In genomic region chr2:187230088-187230487, GRCh38 we compare ENCODE assay signal across 22 cellular contexts.
DNase-seq lines count a peak whose midpoint lies in the region; ATAC-seq, FAIRE-seq and TF ChIP-seq lines count a peak whose summit lies in the region.
"Had no signal": no experiment of that assay in that cellular context is flagged by ENCODE, and none has a peak within 500 bp of the region (broad histone marks: within the 10 kb centered on the region; RNA-seq: fewer than 3 reads in every experiment).

No MANE protein-coding gene starts in this region.

- H3K9ac ChIP-seq in SK-N-SH: no peak overlapping the region
- no peak overlapping the region for H3K9ac ChIP-seq in K562 (ENCODE audit: insufficient read depth in 1 of 2, low read depth in 2 of 2, low read length in 2 of 2)
- H3K9ac ChIP-seq: BLaER1 had no signal

- no peaks in the 10 kb centered on the region for H3K4me1 Mint-ChIP-seq in activated CD4-positive, alpha-beta T cell treated with anti-CD3 and anti-CD28 coated beads for 36 hours
- H3K4me1 Mint-ChIP-seq: CD14-positive monocyte had no signal

- H3K4me1 ChIP-seq in SK-N-SH (ENCODE audit: control insufficient read depth in 1 of 2, insufficient read depth in 2 of 2, low read depth in 1 of 2, low read length in 1 of 2) (no peaks in the 10 kb centered on the region; a peak in 1 of 4 replicates), K562 (replicated peaks in 1 of 2; ENCODE audit: control insufficient read depth in 2 of 2, insufficient read depth in 2 of 2, low read length in 2 of 2) (no peaks in the 10 kb centered on the region)
- H3K4me1 ChIP-seq: BLaER1, Caco-2 had no signal

- peak; percentile 6 for FAIRE-seq in K562 (lab: Jason Lieb, UNC)
- FAIRE-seq: A204.1, D721Med, G401.6, GM12891, GM19239 had no signal

- no peaks in the 10 kb centered on the region for H3K79me2 ChIP-seq in SK-N-SH (ENCODE audit: insufficient read depth)
- H3K79me2 ChIP-seq in K562 (ENCODE audit: control insufficient read depth, insufficient read depth, low read length): no peaks in the 10 kb centered on the region

- H3K27me3 ChIP-seq in SK-N-SH (ENCODE audit: insufficient read depth) (no peaks in the 10 kb centered on the region), K562 (ENCODE audit: control insufficient read depth in 2 of 2, insufficient read depth in 2 of 2, low read length in 2 of 2) (no peaks in the 10 kb centered on the region)
- H3K27me3 ChIP-seq: BE2C, BLaER1 had no signal

- no peak for TF ChIP-seq POLR2A in K562 (conservative IDR thresholded peaks at IDR 0.05)

- in situ Hi-C loops in K562 (cut with MboI): no loop called here

- no peak overlapping the region for H3K4me2 ChIP-seq in SK-N-SH
- no peak overlapping the region for H3K4me2 ChIP-seq in K562 (ENCODE audit: insufficient read depth, low read length)
- H3K4me2 ChIP-seq: BLaER1 had no signal

- H2AFZ ChIP-seq in SK-N-SH (ENCODE audit: low read depth): no peak overlapping the region
- no peak overlapping the region for H2AFZ ChIP-seq in K562 (ENCODE audit: low read depth, low read length)

- WGBS in SK-N-SH (ENCODE audit: low lambda C conversion rate): 38% methylated on average over 3 of the region's 3 CpGs
- 4% methylated on average over 3 of the region's 3 CpGs for WGBS in K562 (ENCODE audit: insufficient coverage, low coverage, missing lambda C conversion rate)

- H4K20me1 ChIP-seq in SK-N-SH (ENCODE audit: insufficient read depth) (no peaks in the 10 kb centered on the region), K562 (replicated peaks; ENCODE audit: control insufficient read depth, insufficient read depth, low read length) (no peaks in the 10 kb centered on the region)
- H4K20me1 ChIP-seq: BLaER1 had no signal

- CTCF ChIA-PET in SK-N-SH (lab: Yijun Ruan, JAX) (interaction anchor here (0.6 kb wide), 1 partner anchor 1716 kb away, joined by 3 read pairs; no protein-coding TSS in a partner anchor), K562 (lab: Yijun Ruan, JAX; ENCODE audit: low intra/inter-chr PET ratio) (no interaction called here)
- CTCF ChIA-PET in activated CD4-positive, alpha-beta T cell treated with anti-CD3 and anti-CD28 coated beads for 36 hours (lab: Charles Lee): no interaction called here

- no peaks in the 10 kb centered on the region for H3K36me3 Mint-ChIP-seq in activated CD4-positive, alpha-beta T cell treated with anti-CD3 and anti-CD28 coated beads for 36 hours (ENCODE audit: low read depth)
- H3K36me3 Mint-ChIP-seq: CD14-positive monocyte; CD8-positive, alpha-beta T cell had no signal

- H3K27ac ChIP-seq in SK-N-SH (ENCODE audit: low read depth in 2 of 2, low read length in 1 of 2): no peak overlapping the region
- H3K27ac ChIP-seq in K562 (ENCODE audit: extremely low read depth, low read depth, low read length): no peak overlapping the region
- H3K27ac ChIP-seq: BLaER1 had no signal

- no peaks in the 10 kb centered on the region for H3F3A ChIP-seq in SK-N-SH (replicated peaks; ENCODE audit: insufficient read depth)

- no peaks in the 10 kb centered on the region for H3K9me2 ChIP-seq in SK-N-SH

- TF ChIP-seq EP300 in SK-N-SH (IDR thresholded peaks at IDR 0.05; ENCODE audit: borderline replicate concordance in 1 of 2, low read depth in 1 of 2, low read length in 1 of 2) (peak in 1 of 2 experiments; percentile 59; a peak in 2 of 4 replicates), K562 (IDR thresholded peaks at IDR 0.05; ENCODE audit: low read length) (no peak)

- H3K9me3 ChIP-seq in SK-N-SH: no peaks in the 10 kb centered on the region
- no peaks in the 10 kb centered on the region for H3K9me3 ChIP-seq in K562 (replicated peaks; ENCODE audit: control insufficient read depth, insufficient read depth, low read depth, low read length)
- H3K9me3 ChIP-seq: BE2C, BLaER1, Caco-2 had no signal

- TF ChIP-seq CTCF in SK-N-SH (IDR thresholded peaks at IDR 0.05) (no peak), K562 (IDR thresholded peaks at IDR 0.05 in 2 of 3, conservative IDR thresholded peaks at IDR 0.05 in 1 of 3; ENCODE audit: insufficient read depth in 2 of 3, low read depth in 1 of 3, low read length in 3 of 3) (no peak)

- peaks cover 2% of the 10 kb centered on the region for H3K27me3 Mint-ChIP-seq in activated CD4-positive, alpha-beta T cell treated with anti-CD3 and anti-CD28 coated beads for 36 hours
- H3K27me3 Mint-ChIP-seq: CD4-positive, alpha-beta T cell had no signal

- POLR2A ChIA-PET in SK-N-SH (lab: Yijun Ruan, JAX) (no interaction called here), K562 (lab: Yijun Ruan, JAX) (no interaction called here)
- POLR2A ChIA-PET in activated CD4-positive, alpha-beta T cell treated with anti-CD3 and anti-CD28 coated beads for 36 hours (lab: Charles Lee): no interaction called here

- H3K4me3 ChIP-seq in SK-N-SH (ENCODE audit: low read depth in 2 of 2, low read length in 1 of 2) (no peak overlapping the region), K562 (no peak overlapping the region)
- H3K4me3 ChIP-seq: BLaER1 had no signal

- DNase-seq in SK-N-SH (no peak), K562 (ENCODE audit: extremely low read depth in 1 of 4, low spot score in 3 of 4) (no peak), NCI-H1436 treated with DMSO at 0.1 percent for 48 hours (lab: John Stamatoyannopoulos, UW) (no peak), CD1c-positive myeloid dendritic cell (ENCODE audit: extremely low spot score) (no peak)
- no peak for DNase-seq in activated CD4-positive, alpha-beta T cell treated with anti-CD3 and anti-CD28 coated beads for 36 hours
- DNase-seq: 8988T; ACHN; BE2C; C1 segment of cervical spinal cord; Caco-2; Calu3; CD4-positive, alpha-beta T cell; CD8-positive, alpha-beta T cell; DMS79 treated with DMSO at 0.1 percent for 48 hours; GF-D8 had no signal

- no peak overlapping the region for H3K27ac Mint-ChIP-seq in activated CD4-positive, alpha-beta T cell treated with anti-CD3 and anti-CD28 coated beads for 36 hours
- H3K27ac Mint-ChIP-seq: CD14-positive monocyte; CD4-positive, alpha-beta T cell; CD8-positive, alpha-beta T cell had no signal

- H3K36me3 ChIP-seq in SK-N-SH (replicated peaks in 1 of 2; ENCODE audit: control insufficient read depth in 1 of 2, insufficient read depth in 2 of 2, low read length in 1 of 2) (no peaks in the 10 kb centered on the region), K562 (ENCODE audit: control insufficient read depth, insufficient read depth, low read length) (no peaks in the 10 kb centered on the region)
- H3K36me3 ChIP-seq: BE2C, BLaER1 had no signal

- no TSS peak for BruUV-seq in K562 (replicated peaks; lab: Mats Ljungman, UMichigan)

- no peaks in the 10 kb centered on the region for H3K9me1 ChIP-seq in K562 (ENCODE audit: control insufficient read depth, insufficient read depth, low read length)

- peaks cover 3% of the 10 kb centered on the region for H3K9me3 Mint-ChIP-seq in activated CD4-positive, alpha-beta T cell treated with anti-CD3 and anti-CD28 coated beads for 36 hours (ENCODE audit: low read depth)
- H3K9me3 Mint-ChIP-seq: CD4-positive, alpha-beta T cell; CD8-positive, alpha-beta T cell had no signal

- no peak for TF ChIP-seq RAD21 in SK-N-SH (IDR thresholded peaks at IDR 0.05; ENCODE audit: low read length)
- TF ChIP-seq RAD21 in K562 (CRISPR knock-in tag; conservative IDR thresholded peaks at IDR 0.05 in 1 of 2, IDR thresholded peaks at IDR 0.05 in 1 of 2): no peak

- H3K4me3 Mint-ChIP-seq in activated CD4-positive, alpha-beta T cell treated with anti-CD3 and anti-CD28 coated beads for 36 hours: no peak overlapping the region
- H3K4me3 Mint-ChIP-seq: CD14-positive monocyte; CD4-positive, alpha-beta T cell; CD8-positive, alpha-beta T cell had no signal

- intact Hi-C loops in K562 (cut with micrococcal nuclease): no loop called here
- intact Hi-C loops in activated CD4-positive, alpha-beta T cell treated with anti-CD3 and anti-CD28 coated beads for 36 hours (cut with DNase I, micrococcal nuclease): no loop called here

- ATAC-seq in K562: no peak
- no peak for ATAC-seq in activated CD4-positive, alpha-beta T cell treated with anti-CD3 and anti-CD28 coated beads for 36 hours
- ATAC-seq: CD8-positive, alpha-beta T cell had no signal

TF ChIP-seq in SK-N-SH, 30 proteins besides CTCF, POLR2A, EP300 and RAD21:
- TF ChIP-seq FOXM1 (IDR thresholded peaks at IDR 0.05; ENCODE audit: low read depth) (no peak), RCOR1 (IDR thresholded peaks at IDR 0.05; ENCODE audit: low read length) (peak; percentile 42; the same call in 1 of the 2 replicates)

TF ChIP-seq in K562, 482 proteins besides CTCF, POLR2A, EP300 and RAD21:
- no peak for TF ChIP-seq NCOR1 (IDR thresholded peaks at IDR 0.05)
- TF ChIP-seq ZKSCAN8 (CRISPR knock-in tag; IDR thresholded peaks at IDR 0.05): no peak
- no peak for TF ChIP-seq FOXP1 (CRISPR knock-in tag; IDR thresholded peaks at IDR 0.05)
- TF ChIP-seq ZNF253 (CRISPR knock-in tag; conservative IDR thresholded peaks at IDR 0.05): no peak
- no peak for TF ChIP-seq FOS (IDR thresholded peaks at IDR 0.05; ENCODE audit: extremely low read depth, insufficient read length)
- no peak for TF ChIP-seq CAMTA2 (CRISPR knock-in tag; conservative IDR thresholded peaks at IDR 0.05)

Comparison
In these comparisons a context has a peak if more than half of its experiments do, and no peak if none do; other contexts are left out.
1. Of the 27 proteins assayed by ChIP-seq in both K562 and SK-N-SH: peak only in K562: none; only in SK-N-SH: RCOR1; in both: none; in neither: 25; mixed calls (peak in some experiments, not most) for 1.